Comparison of ENCODE assay signal across 8 cellular contexts in genomic region chr17:77086433-77087010, GRCh38. TPM values are rescaled to one million over a fixed set of nuclear protein-coding genes. Genes with fewer than 3 reads are reported as not detected.
DNase-seq lines count a peak whose midpoint lies in the region; ATAC-seq and TF ChIP-seq lines count a peak whose summit lies in the region.

No MANE protein-coding gene starts in this region.

- H3K36me3 Mint-ChIP-seq in activated T-helper 1 cell treated with anti-CD3 and anti-CD28 coated beads, Interleukin-12 subunit alpha, Interleukin-12 subunit beta, Interleukin-2, Interleukin-4 antibody, amounts not matched to agents 30 ng/mL and 10 ng/mL and 1 ng/mL, durations not matched to agents 14 hours and 24 hours and 36 hours (ENCODE audit: low read depth), result peaks cover 12% of the 10 kb centered on the region
- H3K36me3 Mint-ChIP-seq in neural crest cell (ENCODE audit: low read depth), result no peaks in the 10 kb centered on the region
- peaks cover 29% of the 10 kb centered on the region for H3K36me3 Mint-ChIP-seq in stimulated activated naive CD8-positive, alpha-beta T cell treated with anti-CD3 and anti-CD28 coated beads, Interleukin-15, Interleukin-2, amounts not matched to agents 100 ng/mL and 50 ng/mL, for 24 hours (ENCODE audit: low read depth)

- no TSS peak for BruUV-seq in Panc1 (replicated peaks; lab: Mats Ljungman, UMichigan)

- intact Hi-C loops in Panc1 (cut with micrococcal nuclease; ENCODE audit: unreplicated experiment), result loop anchor here (1.0 kb wide), 1 partner anchor 161 kb away; no protein-coding TSS in a partner anchor
- intact Hi-C loops in activated T-helper 1 cell treated with anti-CD3 and anti-CD28 coated beads, Interleukin-12 subunit alpha, Interleukin-12 subunit beta, Interleukin-2, Interleukin-4 antibody, amounts not matched to agents 30 ng/mL and 10 ng/mL and 1 ng/mL, durations not matched to agents 14 hours and 24 hours and 36 hours (cut with micrococcal nuclease), result loop anchor here (1.0 kb wide), 1 partner anchor 161 kb away; no protein-coding TSS in a partner anchor

- peaks cover 27% of the 10 kb centered on the region for H3K4me1 Mint-ChIP-seq in activated T-helper 1 cell treated with anti-CD3 and anti-CD28 coated beads, Interleukin-12 subunit alpha, Interleukin-12 subunit beta, Interleukin-2, Interleukin-4 antibody, amounts not matched to agents 30 ng/mL and 10 ng/mL and 1 ng/mL, durations not matched to agents 14 hours and 24 hours and 36 hours (ENCODE audit: low read depth)
- peaks cover 34% of the 10 kb centered on the region for H3K4me1 Mint-ChIP-seq in neural crest cell
- H3K4me1 Mint-ChIP-seq in stimulated activated naive CD8-positive, alpha-beta T cell treated with anti-CD3 and anti-CD28 coated beads, Interleukin-15, Interleukin-2, amounts not matched to agents 100 ng/mL and 50 ng/mL, for 24 hours (ENCODE audit: low read depth), result peaks cover 39% of the 10 kb centered on the region

- H3K27me3 ChIP-seq in Panc1 (ENCODE audit: control insufficient read depth, insufficient read depth, low read length), result no peaks in the 10 kb centered on the region

- H3K27me3 Mint-ChIP-seq in activated T-helper 1 cell treated with anti-CD3 and anti-CD28 coated beads, Interleukin-12 subunit alpha, Interleukin-12 subunit beta, Interleukin-2, Interleukin-4 antibody, amounts not matched to agents 30 ng/mL and 10 ng/mL and 1 ng/mL, durations not matched to agents 14 hours and 24 hours and 36 hours (ENCODE audit: insufficient read depth), result peaks cover 6% of the 10 kb centered on the region
- no peaks in the 10 kb centered on the region for H3K27me3 Mint-ChIP-seq in neural crest cell (ENCODE audit: low read depth)
- no peaks in the 10 kb centered on the region for H3K27me3 Mint-ChIP-seq in stimulated activated naive CD8-positive, alpha-beta T cell treated with anti-CD3 and anti-CD28 coated beads, Interleukin-15, Interleukin-2, amounts not matched to agents 100 ng/mL and 50 ng/mL, for 24 hours

- H3K4me3 Mint-ChIP-seq in activated T-helper 1 cell treated with anti-CD3 and anti-CD28 coated beads, Interleukin-12 subunit alpha, Interleukin-12 subunit beta, Interleukin-2, Interleukin-4 antibody, amounts not matched to agents 30 ng/mL and 10 ng/mL and 1 ng/mL, durations not matched to agents 14 hours and 24 hours and 36 hours, result peak overlapping the region; percentile 20
- H3K4me3 Mint-ChIP-seq in neural crest cell, result peak overlapping the region; percentile 76
- peak overlapping the region; percentile 13 for H3K4me3 Mint-ChIP-seq in stimulated activated naive CD8-positive, alpha-beta T cell treated with anti-CD3 and anti-CD28 coated beads, Interleukin-15, Interleukin-2, amounts not matched to agents 100 ng/mL and 50 ng/mL, for 24 hours

- H3K9me3 Mint-ChIP-seq in activated T-helper 1 cell treated with anti-CD3 and anti-CD28 coated beads, Interleukin-12 subunit alpha, Interleukin-12 subunit beta, Interleukin-2, Interleukin-4 antibody, amounts not matched to agents 30 ng/mL and 10 ng/mL and 1 ng/mL, durations not matched to agents 14 hours and 24 hours and 36 hours, result no peaks in the 10 kb centered on the region
- H3K9me3 Mint-ChIP-seq in neural crest cell, result peaks cover 3% of the 10 kb centered on the region
- H3K9me3 Mint-ChIP-seq in stimulated activated naive CD8-positive, alpha-beta T cell treated with anti-CD3 and anti-CD28 coated beads, Interleukin-15, Interleukin-2, amounts not matched to agents 100 ng/mL and 50 ng/mL, for 24 hours, result no peaks in the 10 kb centered on the region

- CTCF ChIA-PET in Panc1 (lab: Charles Lee), result no interaction called here

- TF ChIP-seq CTCF in Panc1 (IDR thresholded peaks at IDR 0.05) (peak; percentile 97), fibroblast of mammary gland (conservative IDR thresholded peaks at IDR 0.05; ENCODE audit: control insufficient read depth, insufficient read depth, low read depth, low read length) (peak; percentile 89), neural crest cell (conservative IDR thresholded peaks at IDR 0.05) (peak; percentile 92)

- H3K9me3 ChIP-seq in Panc1 (ENCODE audit: control insufficient read depth, insufficient read depth, low read depth, low read length), result no peaks in the 10 kb centered on the region

- POLR2A ChIA-PET in Panc1 (lab: Charles Lee), result interaction anchor here (0.6 to 0.7 kb wide), 2 partner anchors 39 to 403 kb away, joined by 3 to 4 read pairs; no protein-coding TSS in a partner anchor

- H3K27ac ChIP-seq in Panc1 (ENCODE audit: low read length), result peak overlapping the region; percentile 79

- H3K36me3 ChIP-seq in Panc1 (ENCODE audit: control insufficient read depth, insufficient read depth, low read length), result peaks cover 3% of the 10 kb centered on the region

- DNase-seq in ELF-1 (ENCODE audit: low read depth, low spot score) (peak; percentile 90), Panc1 (ENCODE audit: low read depth, low spot score) (peak; percentile 68), fibroblast of mammary gland (ENCODE audit: low read depth) (peak; percentile 74), neural crest cell (ENCODE audit: low read depth, low spot score) (peak; percentile 92)
- DNase-seq in Jurkat, Clone E6-1 (ENCODE audit: low read depth, low spot score), result no peak
- peak; percentile 74 for DNase-seq in activated T-helper 1 cell treated with anti-CD3 and anti-CD28 coated beads, Interleukin-12 subunit alpha, Interleukin-12 subunit beta, Interleukin-2, Interleukin-4 antibody, amounts not matched to agents 30 ng/mL and 10 ng/mL and 1 ng/mL, durations not matched to agents 14 hours and 24 hours and 36 hours (ENCODE audit: low spot score)

- ATAC-seq in Panc1, result peak; percentile 85
- no peak for ATAC-seq in HG02763 (IDR thresholded peaks at IDR 0.05; ENCODE audit: unreplicated experiment)

- H3K4me1 ChIP-seq in Panc1 (ENCODE audit: control insufficient read depth, insufficient read depth, low read length), result peaks cover 25% of the 10 kb centered on the region

- H3K4me3 ChIP-seq in Jurkat, Clone E6-1 (ENCODE audit: low read length), result peak overlapping the region; percentile 23
- H3K4me3 ChIP-seq in Panc1 (ENCODE audit: low read depth in 2 of 2, low read length in 2 of 2) (0 out of 4 replicates have a peak overlapping the region, but pooled peaks of 1 of the 2 experiments have one; percentile 31), fibroblast of mammary gland (ENCODE audit: control insufficient read depth, low read depth, low read length) (no peak overlapping the region)

- in situ Hi-C loops in Panc1 (cut with HindIII; ENCODE audit: low pct_unique_long_range_greater_than_20kb, low sequenced_read_pairs), result no loop called here

- peak overlapping the region; percentile 3 for H3K27ac Mint-ChIP-seq in activated T-helper 1 cell treated with anti-CD3 and anti-CD28 coated beads, Interleukin-12 subunit alpha, Interleukin-12 subunit beta, Interleukin-2, Interleukin-4 antibody, amounts not matched to agents 30 ng/mL and 10 ng/mL and 1 ng/mL, durations not matched to agents 14 hours and 24 hours and 36 hours
- H3K27ac Mint-ChIP-seq in neural crest cell (ENCODE audit: unreplicated experiment), result no peak overlapping the region
- H3K27ac Mint-ChIP-seq in stimulated activated naive CD8-positive, alpha-beta T cell treated with anti-CD3 and anti-CD28 coated beads, Interleukin-15, Interleukin-2, amounts not matched to agents 100 ng/mL and 50 ng/mL, for 24 hours, result peak overlapping the region; percentile 65

RNA-seq across cellular contexts. Expression of gene SEC14L1, which starts 54.2 kb away (rescaled TPM):
- 32.2 TPM for polyA plus RNA-seq in Jurkat, Clone E6-1 (2012; ENCODE audit: insufficient read depth, insufficient read length)
- total RNA-seq in Panc1 (2021; ENCODE audit: unreplicated experiment), result 279 TPM
- 156 TPM for polyA plus RNA-seq in Panc1 (2012; ENCODE audit: insufficient read length)
- total RNA-seq in activated T-helper 1 cell treated with anti-CD3 and anti-CD28 coated beads, Interleukin-12 subunit alpha, Interleukin-12 subunit beta, Interleukin-2, Interleukin-4 antibody, amounts not matched to agents 30 ng/mL and 10 ng/mL and 1 ng/mL, durations not matched to agents 14 hours and 24 hours and 36 hours, result 77.6 and 81.9 TPM in 2 replicates
- 108 TPM in 2 replicates for total RNA-seq in neural crest cell

Comparison
In these comparisons a context has a peak if more than half of its experiments do, and no peak if none do; other contexts are left out.
1. H3K4me3 Mint-ChIP-seq: peak in every context shown above with its lines; median percentile 76 in neural crest cell; 20 in activated T-helper 1 cell treated with anti-CD3 and anti-CD28 coated beads, Interleukin-12 subunit alpha, Interleukin-12 subunit beta, Interleukin-2, Interleukin-4 antibody, amounts not matched to agents 30 ng/mL and 10 ng/mL and 1 ng/mL, durations not matched to agents 14 hours and 24 hours and 36 hours; 13 in stimulated activated naive CD8-positive, alpha-beta T cell treated with anti-CD3 and anti-CD28 coated beads, Interleukin-15, Interleukin-2, amounts not matched to agents 100 ng/mL and 50 ng/mL, for 24 hours.